26 cellular contexts compared by ENCODE assay signal in genomic region chr2:216194561-216194960, GRCh38.
DNase-seq lines count a peak whose midpoint lies in the region; ATAC-seq and TF ChIP-seq lines count a peak whose summit lies in the region.
"Had no signal": no experiment of that assay in that cellular context is flagged by ENCODE, and none has a peak within 500 bp of the region (broad histone marks: within the 10 kb centered on the region; RNA-seq: fewer than 3 reads in every experiment).

No MANE protein-coding gene starts in this region.

- no peak for DNase-seq in activated naive CD4-positive, alpha-beta T cell treated with anti-CD3 and anti-CD28 coated beads, Interleukin-2, amount 50 U/mL, for 16 hours
- DNase-seq in SK-N-MC (ENCODE audit: low read depth, low spot score) (no peak), NCI-H2171 (lab: John Stamatoyannopoulos, UW) (no peak)
- DNase-seq in stimulated activated naive B cell treated with anti-CD40 and anti-IgM and Interleukin-4, amounts not matched to agents 10 μg/mL and 1 μg/mL and 100 μg/mL, for 72 hours: no peak
- no peak for DNase-seq in effector memory CD4-positive, alpha-beta T cell
- DNase-seq: activated CD8-positive, alpha-beta memory T cell treated with anti-CD3 and anti-CD28 coated beads for 24 hours; activated effector memory CD4-positive, alpha-beta T cell treated with Interleukin-2 at 50 U/mL for 16 hours; aorta; CD8-positive, alpha-beta T cell; cerebellar nuclear complex; DND-41; effector CD4-positive, alpha-beta T cell; esophagus squamous epithelium; GM23248; NCI-H146; occipital lobe; retina; Right ventricle myocardium superior; stimulated activated CD4-positive, alpha-beta T cell treated with anti-CD3 and anti-CD28 coated beads, Interleukin-12 subunit alpha, Interleukin-12 subunit beta, amount 100 ng/mL, for 4 hours had no signal

- ATAC-seq in stimulated activated naive B cell treated with anti-CD40 and anti-IgM and Interleukin-4, amounts not matched to agents 10 μg/mL and 1 μg/mL and 100 μg/mL, for 72 hours (replicated peaks): no peak
- ATAC-seq in GM18870 (IDR thresholded peaks at IDR 0.05; ENCODE audit: unreplicated experiment): no peak
- ATAC-seq: CD8-positive, alpha-beta T cell; gastroesophageal sphincter had no signal

- no peaks in the 10 kb centered on the region for H3K4me1 ChIP-seq in effector memory CD4-positive, alpha-beta T cell (ENCODE audit: control insufficient read depth, insufficient read depth, low read length, poor library complexity, severe bottlenecking)
- H3K4me1 ChIP-seq: gastroesophageal sphincter had no signal

- TF ChIP-seq CTCF in brain (conservative IDR thresholded peaks at IDR 0.05): no peak

- peak overlapping the region; percentile 96 for H3K27ac Mint-ChIP-seq in activated naive CD4-positive, alpha-beta T cell treated with anti-CD3 and anti-CD28 coated beads, Interleukin-2, amount 50 U/mL, for 24 hours
- H3K27ac Mint-ChIP-seq in brain: peak overlapping the region in 3 of 5 experiments; percentile 21 to 98 (median 46)
- peak overlapping the region; percentile 51 for H3K27ac Mint-ChIP-seq in stimulated activated naive B cell treated with anti-CD40 and anti-IgM and Interleukin-4, amounts not matched to agents 10 μg/mL and 1 μg/mL and 100 μg/mL, for 72 hours

- no peaks in the 10 kb centered on the region for H3K9me3 Mint-ChIP-seq in activated naive CD4-positive, alpha-beta T cell treated with anti-CD3 and anti-CD28 coated beads, Interleukin-2, amount 50 U/mL, for 24 hours
- no peaks in the 10 kb centered on the region for H3K9me3 Mint-ChIP-seq in brain
- no peaks in the 10 kb centered on the region for H3K9me3 Mint-ChIP-seq in stimulated activated naive B cell treated with anti-CD40 and anti-IgM and Interleukin-4, amounts not matched to agents 10 μg/mL and 1 μg/mL and 100 μg/mL, for 72 hours
- H3K9me3 Mint-ChIP-seq: CD8-positive, alpha-beta T cell; IgD-negative memory B cell had no signal

- H3K4me3 ChIP-seq in SK-N-MC: no peak overlapping the region
- no peak overlapping the region for H3K4me3 ChIP-seq in effector memory CD4-positive, alpha-beta T cell (ENCODE audit: insufficient read depth, low read depth, low read length, poor library complexity, severe bottlenecking)
- H3K4me3 ChIP-seq: esophagus squamous epithelium, gastroesophageal sphincter, GM23248, lung had no signal

- peaks cover 40% of the 10 kb centered on the region for H3K4me1 Mint-ChIP-seq in activated naive CD4-positive, alpha-beta T cell treated with anti-CD3 and anti-CD28 coated beads, Interleukin-2, amount 50 U/mL, for 24 hours
- H3K4me1 Mint-ChIP-seq in brain: peaks cover 27% of the 10 kb centered on the region
- peaks cover 21 to 38% of the 10 kb centered on the region in 2 donors for H3K4me1 Mint-ChIP-seq in stimulated activated naive B cell treated with anti-CD40 and anti-IgM and Interleukin-4, amounts not matched to agents 10 μg/mL and 1 μg/mL and 100 μg/mL, for 72 hours

- no peaks in the 10 kb centered on the region for H3K9me3 ChIP-seq in SK-N-MC (ENCODE audit: low read depth, low read length)
- H3K9me3 ChIP-seq in effector memory CD4-positive, alpha-beta T cell (ENCODE audit: control insufficient read depth, low read length): no peaks in the 10 kb centered on the region
- H3K9me3 ChIP-seq: esophagus squamous epithelium, gastroesophageal sphincter had no signal

- H3K27me3 Mint-ChIP-seq in activated naive CD4-positive, alpha-beta T cell treated with anti-CD3 and anti-CD28 coated beads, Interleukin-2, amount 50 U/mL, for 24 hours: no peaks in the 10 kb centered on the region
- H3K27me3 Mint-ChIP-seq in brain: no peaks in the 10 kb centered on the region
- H3K27me3 Mint-ChIP-seq in stimulated activated naive B cell treated with anti-CD40 and anti-IgM and Interleukin-4, amounts not matched to agents 10 μg/mL and 1 μg/mL and 100 μg/mL, for 72 hours: no peaks in the 10 kb centered on the region
- H3K27me3 Mint-ChIP-seq: IgD-negative memory B cell had no signal

- H3K27me3 ChIP-seq in effector memory CD4-positive, alpha-beta T cell (replicated peaks; ENCODE audit: control insufficient read depth, insufficient read depth, low read length, poor library complexity, severe bottlenecking): no peaks in the 10 kb centered on the region
- H3K27me3 ChIP-seq: esophagus squamous epithelium, gastroesophageal sphincter had no signal

- H3K36me3 ChIP-seq in SK-N-MC (ENCODE audit: insufficient read depth, low read length): peaks cover 97% of the 10 kb centered on the region
- H3K36me3 ChIP-seq in effector memory CD4-positive, alpha-beta T cell (ENCODE audit: control insufficient read depth, insufficient read depth, low read length): peaks cover 72% of the 10 kb centered on the region

- H3K4me3 Mint-ChIP-seq in activated naive CD4-positive, alpha-beta T cell treated with anti-CD3 and anti-CD28 coated beads, Interleukin-2, amount 50 U/mL, for 24 hours: peak overlapping the region; percentile 64
- H3K4me3 Mint-ChIP-seq in brain: no peak overlapping the region
- H3K4me3 Mint-ChIP-seq in stimulated activated naive B cell treated with anti-CD40 and anti-IgM and Interleukin-4, amounts not matched to agents 10 μg/mL and 1 μg/mL and 100 μg/mL, for 72 hours: no peak overlapping the region
- H3K4me3 Mint-ChIP-seq: CD8-positive, alpha-beta T cell had no signal

- 0 out of 2 replicates have a peak overlapping the region, but pooled peaks have one; percentile 51 for H3K27ac ChIP-seq in SK-N-MC
- no peak overlapping the region for H3K27ac ChIP-seq in effector memory CD4-positive, alpha-beta T cell (ENCODE audit: insufficient read depth, low read length, poor library complexity, severe bottlenecking)
- H3K27ac ChIP-seq: esophagus squamous epithelium, gastroesophageal sphincter, HL-60 had no signal

- peaks cover 28% of the 10 kb centered on the region for H3K36me3 Mint-ChIP-seq in activated naive CD4-positive, alpha-beta T cell treated with anti-CD3 and anti-CD28 coated beads, Interleukin-2, amount 50 U/mL, for 24 hours
- H3K36me3 Mint-ChIP-seq in brain: peaks cover 91% of the 10 kb centered on the region
- H3K36me3 Mint-ChIP-seq in stimulated activated naive B cell treated with anti-CD40 and anti-IgM and Interleukin-4, amounts not matched to agents 10 μg/mL and 1 μg/mL and 100 μg/mL, for 72 hours: peaks cover 45 to 71% of the 10 kb centered on the region in 2 donors

- H3K9ac ChIP-seq in SK-N-MC (ENCODE audit: insufficient read length): no peak overlapping the region

Comparison
In these comparisons a context has a peak if more than half of its experiments do, and no peak if none do; other contexts are left out.
1. H3K27ac Mint-ChIP-seq: peak in every context shown above with its lines; median percentile 96 in activated naive CD4-positive, alpha-beta T cell treated with anti-CD3 and anti-CD28 coated beads, Interleukin-2, amount 50 U/mL, for 24 hours; 51 in stimulated activated naive B cell treated with anti-CD40 and anti-IgM and Interleukin-4, amounts not matched to agents 10 μg/mL and 1 μg/mL and 100 μg/mL, for 72 hours; 46 in brain.